Comparison of ENCODE assay signal across 25 cellular contexts in the genomic region with DNA sequence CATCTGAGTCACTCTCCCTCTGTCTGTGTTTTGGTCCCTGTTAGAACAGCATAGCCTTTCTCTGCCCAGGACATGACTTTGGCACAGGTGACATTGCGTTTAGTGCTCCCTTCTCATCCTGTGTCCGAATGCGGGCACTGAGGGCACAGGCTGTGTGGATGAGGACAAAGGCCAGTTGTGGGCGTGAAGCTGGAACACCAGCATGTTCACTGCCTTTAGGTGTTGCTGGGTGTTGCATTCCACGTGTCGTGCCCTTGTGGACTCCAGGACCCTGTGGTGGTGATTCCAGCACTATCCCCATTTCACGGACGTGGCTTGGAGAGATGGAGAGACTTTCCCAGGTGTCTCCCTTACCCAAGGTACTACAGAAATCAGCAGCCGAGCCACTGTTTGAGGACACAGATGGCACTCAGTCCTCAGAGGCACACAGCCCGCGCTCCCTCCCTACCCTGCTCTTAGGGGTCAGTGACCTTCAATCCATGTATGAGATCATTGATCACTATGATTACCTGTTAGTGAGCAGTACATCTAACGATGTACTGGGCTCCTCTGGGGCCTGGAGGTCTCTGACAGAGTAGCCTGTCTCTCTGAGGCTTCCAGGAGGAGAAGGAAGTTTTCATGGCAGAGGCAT. TPM values are rescaled to one million over a fixed set of nuclear protein-coding genes. Genes with fewer than 3 reads are reported as not detected.
DNase-seq lines count a peak whose midpoint lies in the region; FAIRE-seq and TF ChIP-seq lines count a peak whose summit lies in the region.
"Had no signal": no experiment of that assay in that cellular context is flagged by ENCODE, and none has a peak within 500 bp of the region (broad histone marks: within the 10 kb centered on the region; RNA-seq: fewer than 3 reads in every experiment).

No MANE protein-coding gene starts in this region.

- H3K36me3 ChIP-seq in mammary epithelial cell (ENCODE audit: insufficient read depth, low read length), result no peaks in the 10 kb centered on the region
- H3K36me3 ChIP-seq in keratinocyte (ENCODE audit: control insufficient read depth in 2 of 2, extremely low read depth in 1 of 2, insufficient read depth in 2 of 2, low read length in 2 of 2), result no peaks in the 10 kb centered on the region
- H3K36me3 ChIP-seq in neuronal stem cell (replicated peaks in 1 of 2; ENCODE audit: control insufficient read depth in 2 of 2, insufficient read depth in 2 of 2, low read length in 2 of 2), result no peaks in the 10 kb centered on the region
- H3K36me3 ChIP-seq: BE2C; BLaER1 treated with 17β-estradiol and CSF1 and Interleukin-3, amounts not matched to agents 10 nM and 100 nM had no signal

- POLR2A ChIA-PET in MCF 10A (lab: Yijun Ruan, JAX), result no interaction called here

- H3K9ac ChIP-seq in mammary epithelial cell (ENCODE audit: insufficient read depth, low read length) (no peak overlapping the region), keratinocyte (ENCODE audit: control insufficient read depth, extremely low read depth, insufficient read depth, low read length) (no peak overlapping the region), neuronal stem cell (ENCODE audit: low read depth, low read length, poor library complexity) (no peak overlapping the region)
- H3K9ac ChIP-seq: BLaER1 treated with 17β-estradiol and CSF1 and Interleukin-3, amounts not matched to agents 10 nM and 100 nM had no signal

- no peak for TF ChIP-seq CTCF in mammary epithelial cell (conservative IDR thresholded peaks at IDR 0.05 in 1 of 2, IDR thresholded peaks at IDR 0.05 in 1 of 2; ENCODE audit: extremely low read depth in 1 of 2, insufficient read depth in 1 of 2, low read depth in 1 of 2, low read length in 2 of 2)
- no peak for TF ChIP-seq CTCF in MCF 10A (IDR thresholded peaks at IDR 0.05; ENCODE audit: unreplicated experiment)
- no peak for TF ChIP-seq CTCF in keratinocyte (optimal IDR thresholded peaks at IDR 0.05 in 1 of 3, IDR thresholded peaks at IDR 0.05 in 1 of 3, conservative IDR thresholded peaks at IDR 0.05 in 1 of 3; ENCODE audit: extremely low read depth in 1 of 3, insufficient read depth in 2 of 3, low read length in 3 of 3)
- TF ChIP-seq CTCF in GM13977 (IDR thresholded peaks at IDR 0.05; ENCODE audit: extremely low read depth, insufficient read depth, missing control alignments), result no peak

- FAIRE-seq in GM12891 (lab: Jason Lieb, UNC), result peak; percentile 13
- FAIRE-seq in keratinocyte (lab: Jason Lieb, UNC), result no peak
- FAIRE-seq: A204.1, D721Med, GM12892 had no signal

- H3K18ac ChIP-seq in neuronal stem cell (ENCODE audit: low read length), result no peak overlapping the region

- in situ Hi-C loops in mammary epithelial cell (cut with MboI; ENCODE audit: low sequenced_read_pairs in 2 of 2), result no loop called here
- in situ Hi-C loops in GM13977 (cut with MboI; ENCODE audit: low pct_unique_long_range_greater_than_20kb, low sequenced_read_pairs, unreplicated experiment), result no loop called here

- H3K4me1 ChIP-seq in mammary epithelial cell (ENCODE audit: insufficient read depth, low read length) (peaks cover 15% of the 10 kb centered on the region), keratinocyte (ENCODE audit: control insufficient read depth, extremely low read depth, insufficient read depth, low read length) (peaks cover 12% of the 10 kb centered on the region), neuronal stem cell (ENCODE audit: control insufficient read depth in 2 of 2, insufficient read depth in 1 of 2, low read depth in 1 of 2, low read length in 2 of 2) (peaks cover 13 to 28% of the 10 kb centered on the region in 2 donors)
- H3K4me1 ChIP-seq: BE2C had no signal

- no peaks in the 10 kb centered on the region for H3K79me1 ChIP-seq in neuronal stem cell (ENCODE audit: low read depth, low read length)

- H3K79me2 ChIP-seq in mammary epithelial cell (ENCODE audit: insufficient read depth, low read length) (no peaks in the 10 kb centered on the region), keratinocyte (ENCODE audit: control insufficient read depth, insufficient read depth, low read length) (no peaks in the 10 kb centered on the region)

- peak overlapping the region; percentile 9 for H3K23ac ChIP-seq in neuronal stem cell (ENCODE audit: low read depth, low read length, poor library complexity)

- H3K27ac Mint-ChIP-seq in MCF 10A (ENCODE audit: low read depth, unreplicated experiment), result no peak overlapping the region
- H3K27ac Mint-ChIP-seq: CD4-positive, alpha-beta T cell; CD8-positive, alpha-beta memory T cell; GM23338 had no signal

- H3K27ac ChIP-seq in mammary epithelial cell (ENCODE audit: insufficient read depth, low read depth, low read length) (no peak overlapping the region), keratinocyte (ENCODE audit: control insufficient read depth, insufficient read depth, low read length) (no peak overlapping the region), neuronal stem cell (replicated peaks; ENCODE audit: low read length) (no peak overlapping the region)
- H3K27ac ChIP-seq: 22Rv1; BLaER1 treated with 17β-estradiol and CSF1 and Interleukin-3, amounts not matched to agents 10 nM and 100 nM had no signal

- H4K20me1 ChIP-seq in mammary epithelial cell (ENCODE audit: insufficient read depth, low read length) (no peaks in the 10 kb centered on the region), keratinocyte (ENCODE audit: control insufficient read depth, extremely low read depth, insufficient read depth, low read length) (no peaks in the 10 kb centered on the region)
- H4K20me1 ChIP-seq: BLaER1 treated with 17β-estradiol and CSF1 and Interleukin-3, amounts not matched to agents 10 nM and 100 nM had no signal

- no peak overlapping the region for H2BK15ac ChIP-seq in neuronal stem cell (ENCODE audit: low read length)

- no peak for TF ChIP-seq POLR2A in GM12891 (IDR thresholded peaks at IDR 0.05; ENCODE audit: low read depth, low read length)

- no peak overlapping the region for H4K8ac ChIP-seq in neuronal stem cell (ENCODE audit: low read depth, low read length)

- no peak overlapping the region for H2AK5ac ChIP-seq in neuronal stem cell (ENCODE audit: low read depth, low read length)

- 96% methylated on average over 4 of the region's 12 CpGs for WGBS in mammary epithelial cell (ENCODE audit: low coverage, missing lambda C conversion rate)
- no CpG with 5 or more reads among the region's 12 CpGs for WGBS in neuronal stem cell (ENCODE audit: extremely low coverage in 2 of 2, insufficient read length in 2 of 2, insufficient replicate concordance in 1 of 2), 2 donors

- H3K27me3 Mint-ChIP-seq in MCF 10A (ENCODE audit: insufficient read depth, unreplicated experiment), result no peaks in the 10 kb centered on the region

- no peak overlapping the region for H3K14ac ChIP-seq in neuronal stem cell (ENCODE audit: low read length)

- BruUV-seq in mammary epithelial cell (replicated peaks; lab: Mats Ljungman, UMichigan) (no TSS peak), MCF 10A (replicated peaks; lab: Mats Ljungman, UMichigan) (no TSS peak)

- H3K27me3 ChIP-seq in mammary epithelial cell (ENCODE audit: insufficient read depth, low read length), result no peaks in the 10 kb centered on the region
- H3K27me3 ChIP-seq in keratinocyte (ENCODE audit: control insufficient read depth, extremely low read depth, insufficient read depth, low read length), result peaks cover 17% of the 10 kb centered on the region
- H3K27me3 ChIP-seq in neuronal stem cell (ENCODE audit: control insufficient read depth in 3 of 3, insufficient read depth in 3 of 3, low read depth in 1 of 3, low read length in 3 of 3), result peaks cover 0 to 22% (median 0%) of the 10 kb centered on the region in 3 experiments
- H3K27me3 ChIP-seq: BE2C; BLaER1 treated with 17β-estradiol and CSF1 and Interleukin-3, amounts not matched to agents 10 nM and 100 nM had no signal

- no peak overlapping the region for H2BK12ac ChIP-seq in neuronal stem cell (ENCODE audit: low read length)

- no peak overlapping the region for H2BK5ac ChIP-seq in neuronal stem cell (ENCODE audit: low read length)

- no peak overlapping the region for H3K4me3 Mint-ChIP-seq in MCF 10A (ENCODE audit: unreplicated experiment)
- H3K4me3 Mint-ChIP-seq: CD14-positive monocyte; CD4-positive, alpha-beta T cell; CD8-positive, alpha-beta memory T cell; GM23338; H9 had no signal

- H3K9me1 ChIP-seq in keratinocyte (ENCODE audit: control insufficient read depth, extremely low read depth, insufficient read depth, low read length), result no peaks in the 10 kb centered on the region

- H3K4me1 Mint-ChIP-seq in MCF 10A (ENCODE audit: insufficient read depth, unreplicated experiment), result peaks cover 6% of the 10 kb centered on the region
- H3K4me1 Mint-ChIP-seq: CD8-positive, alpha-beta memory T cell had no signal

- no peak overlapping the region for H2BK120ac ChIP-seq in neuronal stem cell (ENCODE audit: low read depth, low read length)

- no peak overlapping the region for H4K91ac ChIP-seq in neuronal stem cell (ENCODE audit: low read depth, low read length, poor library complexity)

- no peak overlapping the region for H3K4me3 ChIP-seq in mammary epithelial cell (replicated peaks in 1 of 3; ENCODE audit: insufficient read depth in 1 of 3, low read depth in 2 of 3, low read length in 3 of 3)
- no peak overlapping the region for H3K4me3 ChIP-seq in keratinocyte (ENCODE audit: control insufficient read depth in 2 of 3, extremely low read depth in 1 of 3, insufficient read depth in 2 of 3, low read depth in 1 of 3, low read length in 3 of 3)
- no peak overlapping the region for H3K4me3 ChIP-seq in neuronal stem cell (ENCODE audit: low read length in 2 of 2)
- H3K4me3 ChIP-seq: BLaER1 treated with 17β-estradiol and CSF1 and Interleukin-3, amounts not matched to agents 10 nM and 100 nM; GM23338 had no signal

- DNase-seq in mammary epithelial cell (no peak), MCF 10A (ENCODE audit: unreplicated experiment) (no peak), GM12891 (ENCODE audit: insufficient read length, low spot score) (no peak), keratinocyte (ENCODE audit: low read depth, low spot score) (no peak), neuronal stem cell (ENCODE audit: low spot score) (no peak), cerebellar cortex (ENCODE audit: low spot score) (no peak), GM13977 (ENCODE audit: low spot score) (no peak)
- DNase-seq in activated CD4-positive, alpha-beta T cell treated with anti-CD3 and anti-CD28 coated beads, Interleukin-2, amount 50 U/mL, for 4 hours, result no peak
- DNase-seq: BE2C; CD4-positive, alpha-beta T cell; CD8-positive, alpha-beta memory T cell; DMS 273 treated with DMSO at 0.1 percent for 48 hours; DMS53; DMS79 treated with DMSO at 0.1 percent for 48 hours; GF-D8; H9 had no signal

- intact Hi-C loops in mammary epithelial cell (cut with micrococcal nuclease) (loop anchor here (2.0 kb wide), 2 partner anchors 34 to 52 kb away; no protein-coding TSS in a partner anchor), MCF 10A (cut with micrococcal nuclease) (no loop called here)

- no peaks in the 10 kb centered on the region for H3K9me3 Mint-ChIP-seq in MCF 10A (ENCODE audit: unreplicated experiment)
- H3K9me3 Mint-ChIP-seq: CD4-positive, alpha-beta T cell; CD8-positive, alpha-beta memory T cell; GM23338 had no signal

- CTCF ChIA-PET in mammary epithelial cell (lab: Charles Lee; ENCODE audit: low non-redundant PET) (no interaction called here), MCF 10A (lab: Yijun Ruan, JAX) (interaction anchor here (0.7 to 0.8 kb wide), 3 partner anchors 14 to 1232 kb away, joined by 3 read pairs; no protein-coding TSS in a partner anchor)

- no peak overlapping the region for H3K4ac ChIP-seq in neuronal stem cell (ENCODE audit: low read length)

- H2AFZ ChIP-seq in mammary epithelial cell (ENCODE audit: low read depth, low read length), result peak overlapping the region; percentile 52
- no peak overlapping the region for H2AFZ ChIP-seq in keratinocyte (ENCODE audit: control insufficient read depth, low read length)
- no peak overlapping the region for H2AFZ ChIP-seq in neuronal stem cell (ENCODE audit: low read length)
- H2AFZ ChIP-seq: GM23338 had no signal

- H3K36me3 Mint-ChIP-seq in MCF 10A (ENCODE audit: insufficient read depth, unreplicated experiment), result no peaks in the 10 kb centered on the region
- H3K36me3 Mint-ChIP-seq: CD8-positive, alpha-beta memory T cell had no signal

- H3K4me2 ChIP-seq in mammary epithelial cell (ENCODE audit: insufficient read depth, low read depth, low read length) (peak overlapping the region; percentile 74), keratinocyte (ENCODE audit: control insufficient read depth, extremely low read depth, insufficient read depth, low read depth, low read length) (peak overlapping the region; percentile 52), neuronal stem cell (ENCODE audit: insufficient read depth, low read length, poor library complexity, severe bottlenecking) (no peak overlapping the region)
- H3K4me2 ChIP-seq: BLaER1 treated with 17β-estradiol and CSF1 and Interleukin-3, amounts not matched to agents 10 nM and 100 nM; GM23338 had no signal

- H3K9me3 ChIP-seq in mammary epithelial cell (replicated peaks; ENCODE audit: insufficient read depth, low read length) (no peaks in the 10 kb centered on the region), keratinocyte (ENCODE audit: control insufficient read depth, low read depth, low read length) (no peaks in the 10 kb centered on the region), neuronal stem cell (replicated peaks in 1 of 2; ENCODE audit: control insufficient read depth in 2 of 2, insufficient read depth in 1 of 2, low read depth in 1 of 2, low read length in 2 of 2) (peaks cover 0 to 4% of the 10 kb centered on the region in 2 donors)
- H3K9me3 ChIP-seq: BE2C had no signal

- dilution Hi-C loops in mammary epithelial cell (cut with HindIII; ENCODE audit: low sequenced_read_pairs), result loop anchor here (5.0 kb wide), 1 partner anchor 50 kb away; no protein-coding TSS in a partner anchor
- dilution Hi-C loops in keratinocyte (cut with MboI; ENCODE audit: extremely low pct_ligation_motif_present, low sequenced_read_pairs), result no loop called here

RNA-seq across cellular contexts. Expression of a gene that starts 0.9 kb away (rescaled TPM):
- total RNA-seq in mammary epithelial cell, result not detected
- not detected for polyA plus RNA-seq in mammary epithelial cell
- not detected for polyA minus RNA-seq in mammary epithelial cell
- total RNA-seq in MCF 10A (2022), result not detected in 2 replicates
- not detected for polyA plus RNA-seq in GM12891 (2012; ENCODE audit: low read depth, missing spikeins)
- polyA plus RNA-seq in keratinocyte, result not detected in 3 replicates
- not detected for polyA plus RNA-seq in keratinocyte (2011; ENCODE audit: low read depth)
- polyA plus RNA-seq in keratinocyte (2011; cell fraction: cytosol; rRNA removed), result not detected in 2 replicates
- polyA plus RNA-seq in keratinocyte (2011; cell fraction: nucleus; rRNA removed), result not detected in 2 replicates
- not detected in 2 replicates for polyA plus RNA-seq in keratinocyte (2012; ENCODE audit: low replicate concordance)
- not detected in 3 replicates for polyA minus RNA-seq in keratinocyte
- not detected for polyA minus RNA-seq in keratinocyte (2011; cell fraction: cytosol; rRNA and poly(A)+ RNA removed)
- polyA minus RNA-seq in keratinocyte (2011; cell fraction: nucleus; rRNA and poly(A)+ RNA removed), result not detected in 2 replicates
- not detected for polyA plus RNA-seq in neuronal stem cell (2013, experiment 1 of 2)
- not detected for polyA plus RNA-seq in neuronal stem cell (2013, experiment 2 of 2)
- total RNA-seq: CD4-positive, alpha-beta T cell; CD8-positive, alpha-beta memory T cell; G401; GM23338; H9 had no signal
- polyA plus RNA-seq: AG04450; CD14-positive monocyte; CD8-positive, alpha-beta memory T cell; GM23338 had no signal
